ENCODE assay signal across 2 cellular contexts in genomic region chr20:3697588-3698235, GRCh38.
TF ChIP-seq lines count a peak whose summit lies in the region.

No MANE protein-coding gene starts in this region.

TF ChIP-seq in IMR-90, 13 proteins besides CTCF, POLR2A, EP300 and RAD21:
- no peak for TF ChIP-seq CHD1 (IDR thresholded peaks at IDR 0.05; ENCODE audit: low read depth, low read length)
- no peak for TF ChIP-seq RFX5 (IDR thresholded peaks at IDR 0.05; ENCODE audit: low read depth, low read length)
- TF ChIP-seq CEBPB (IDR thresholded peaks at IDR 0.05; ENCODE audit: low read depth, low read length) = no peak
- TF ChIP-seq NFE2L2 (IDR thresholded peaks at IDR 0.05; ENCODE audit: low read depth, low read length) = no peak
- no peak for TF ChIP-seq RCOR1 (IDR thresholded peaks at IDR 0.05; ENCODE audit: insufficient replicate concordance, low read length)

TF ChIP-seq in K562, 482 proteins besides CTCF, POLR2A, EP300 and RAD21:
- TF ChIP-seq, protein P1, sequence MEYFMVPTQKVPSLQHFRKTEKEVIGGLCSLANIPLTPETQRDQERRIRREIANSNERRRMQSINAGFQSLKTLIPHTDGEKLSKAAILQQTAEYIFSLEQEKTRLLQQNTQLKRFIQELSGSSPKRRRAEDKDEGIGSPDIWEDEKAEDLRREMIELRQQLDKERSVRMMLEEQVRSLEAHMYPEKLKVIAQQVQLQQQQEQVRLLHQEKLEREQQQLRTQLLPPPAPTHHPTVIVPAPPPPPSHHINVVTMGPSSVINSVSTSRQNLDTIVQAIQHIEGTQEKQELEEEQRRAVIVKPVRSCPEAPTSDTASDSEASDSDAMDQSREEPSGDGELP (CRISPR knock-in tag; IDR thresholded peaks at IDR 0.05; ENCODE audit: borderline replicate concordance) = 0 out of 2 replicates have a peak, but pooled peaks have one; percentile 15
- no peak for TF ChIP-seq JUN (IDR thresholded peaks at IDR 0.05; ENCODE audit: borderline replicate concordance, low read depth, low read length)
- no peak for TF ChIP-seq JUN (CRISPR knock-in tag; IDR thresholded peaks at IDR 0.05; ENCODE audit: borderline replicate concordance)
